In the genomic region with DNA sequence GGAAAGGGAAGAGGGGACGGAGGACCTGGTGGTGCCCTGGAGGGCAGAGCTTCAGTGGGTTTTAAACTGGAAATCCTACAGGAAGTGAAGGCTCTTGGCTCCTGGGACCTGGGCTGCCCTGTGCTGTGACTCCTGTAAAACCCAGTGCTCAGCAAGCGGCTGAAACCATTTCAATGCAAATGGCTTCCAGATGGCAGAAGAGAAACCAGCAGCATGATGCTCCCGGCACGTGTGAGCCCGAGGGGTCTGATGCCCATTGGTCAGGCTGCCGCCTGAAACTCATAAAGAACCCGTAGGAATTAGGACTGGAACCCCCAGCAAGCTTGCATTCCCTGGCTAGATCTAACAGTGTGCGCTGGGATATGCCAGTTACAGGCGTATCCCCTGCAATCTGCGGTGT, we compare ENCODE assay signal across 3 cellular contexts.
A peak's percentile ranks its signal among the peaks of the same experiment; 100 is the strongest.
TF ChIP-seq lines count a peak whose summit lies in the region.

No MANE protein-coding gene starts in this region.

TF ChIP-seq in SK-N-SH, 30 proteins besides CTCF, POLR2A, EP300 and RAD21:
- TF ChIP-seq, protein P1, sequence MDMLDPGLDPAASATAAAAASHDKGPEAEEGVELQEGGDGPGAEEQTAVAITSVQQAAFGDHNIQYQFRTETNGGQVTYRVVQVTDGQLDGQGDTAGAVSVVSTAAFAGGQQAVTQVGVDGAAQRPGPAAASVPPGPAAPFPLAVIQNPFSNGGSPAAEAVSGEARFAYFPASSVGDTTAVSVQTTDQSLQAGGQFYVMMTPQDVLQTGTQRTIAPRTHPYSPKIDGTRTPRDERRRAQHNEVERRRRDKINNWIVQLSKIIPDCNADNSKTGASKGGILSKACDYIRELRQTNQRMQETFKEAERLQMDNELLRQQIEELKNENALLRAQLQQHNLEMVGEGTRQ (IDR thresholded peaks at IDR 0.05; ENCODE audit: borderline replicate concordance, low read depth, low read length): no peak
- TF ChIP-seq RCOR1 (IDR thresholded peaks at IDR 0.05; ENCODE audit: low read length): 0 out of 2 replicates have a peak, but pooled peaks have one; percentile 10
- no peak for TF ChIP-seq NFIC (IDR thresholded peaks at IDR 0.05; ENCODE audit: borderline replicate concordance)
- no peak for TF ChIP-seq GABPA (IDR thresholded peaks at IDR 0.05; ENCODE audit: low read depth)
- no peak for TF ChIP-seq JUND (IDR thresholded peaks at IDR 0.05)
- no peak for TF ChIP-seq FOXM1 (IDR thresholded peaks at IDR 0.05; ENCODE audit: low read depth)
- no peak for TF ChIP-seq FOSL2 (IDR thresholded peaks at IDR 0.05; ENCODE audit: borderline replicate concordance, low read depth)

TF ChIP-seq in SK-N-SH treated with all-trans-retinoic acid at 6 μM for 48 hours, 23 proteins besides CTCF, POLR2A, EP300 and RAD21:
- TF ChIP-seq, protein P2, sequence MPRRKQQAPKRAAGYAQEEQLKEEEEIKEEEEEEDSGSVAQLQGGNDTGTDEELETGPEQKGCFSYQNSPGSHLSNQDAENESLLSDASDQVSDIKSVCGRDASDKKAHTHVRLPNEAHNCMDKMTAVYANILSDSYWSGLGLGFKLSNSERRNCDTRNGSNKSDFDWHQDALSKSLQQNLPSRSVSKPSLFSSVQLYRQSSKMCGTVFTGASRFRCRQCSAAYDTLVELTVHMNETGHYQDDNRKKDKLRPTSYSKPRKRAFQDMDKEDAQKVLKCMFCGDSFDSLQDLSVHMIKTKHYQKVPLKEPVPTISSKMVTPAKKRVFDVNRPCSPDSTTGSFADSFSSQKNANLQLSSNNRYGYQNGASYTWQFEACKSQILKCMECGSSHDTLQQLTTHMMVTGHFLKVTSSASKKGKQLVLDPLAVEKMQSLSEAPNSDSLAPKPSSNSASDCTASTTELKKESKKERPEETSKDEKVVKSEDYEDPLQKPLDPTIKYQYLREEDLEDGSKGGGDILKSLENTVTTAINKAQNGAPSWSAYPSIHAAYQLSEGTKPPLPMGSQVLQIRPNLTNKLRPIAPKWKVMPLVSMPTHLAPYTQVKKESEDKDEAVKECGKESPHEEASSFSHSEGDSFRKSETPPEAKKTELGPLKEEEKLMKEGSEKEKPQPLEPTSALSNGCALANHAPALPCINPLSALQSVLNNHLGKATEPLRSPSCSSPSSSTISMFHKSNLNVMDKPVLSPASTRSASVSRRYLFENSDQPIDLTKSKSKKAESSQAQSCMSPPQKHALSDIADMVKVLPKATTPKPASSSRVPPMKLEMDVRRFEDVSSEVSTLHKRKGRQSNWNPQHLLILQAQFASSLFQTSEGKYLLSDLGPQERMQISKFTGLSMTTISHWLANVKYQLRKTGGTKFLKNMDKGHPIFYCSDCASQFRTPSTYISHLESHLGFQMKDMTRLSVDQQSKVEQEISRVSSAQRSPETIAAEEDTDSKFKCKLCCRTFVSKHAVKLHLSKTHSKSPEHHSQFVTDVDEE (CRISPR knock-in tag; IDR thresholded peaks at IDR 0.05): no peak
- no peak for TF ChIP-seq ZC3H10 (CRISPR knock-in tag; IDR thresholded peaks at IDR 0.05)
- TF ChIP-seq ZNF70 (CRISPR knock-in tag; IDR thresholded peaks at IDR 0.05): no peak
- no peak for TF ChIP-seq ISL1 (CRISPR knock-in tag; IDR thresholded peaks at IDR 0.05)
- no peak for TF ChIP-seq CSDC2 (CRISPR knock-in tag; IDR thresholded peaks at IDR 0.05)
- TF ChIP-seq POU6F1 (CRISPR knock-in tag; IDR thresholded peaks at IDR 0.05; ENCODE audit: borderline replicate concordance, low read depth): no peak
- no peak for TF ChIP-seq TOX (CRISPR knock-in tag; IDR thresholded peaks at IDR 0.05; ENCODE audit: borderline replicate concordance)
- no peak for TF ChIP-seq ESRRG (CRISPR knock-in tag; IDR thresholded peaks at IDR 0.05)
- TF ChIP-seq, protein P3, sequence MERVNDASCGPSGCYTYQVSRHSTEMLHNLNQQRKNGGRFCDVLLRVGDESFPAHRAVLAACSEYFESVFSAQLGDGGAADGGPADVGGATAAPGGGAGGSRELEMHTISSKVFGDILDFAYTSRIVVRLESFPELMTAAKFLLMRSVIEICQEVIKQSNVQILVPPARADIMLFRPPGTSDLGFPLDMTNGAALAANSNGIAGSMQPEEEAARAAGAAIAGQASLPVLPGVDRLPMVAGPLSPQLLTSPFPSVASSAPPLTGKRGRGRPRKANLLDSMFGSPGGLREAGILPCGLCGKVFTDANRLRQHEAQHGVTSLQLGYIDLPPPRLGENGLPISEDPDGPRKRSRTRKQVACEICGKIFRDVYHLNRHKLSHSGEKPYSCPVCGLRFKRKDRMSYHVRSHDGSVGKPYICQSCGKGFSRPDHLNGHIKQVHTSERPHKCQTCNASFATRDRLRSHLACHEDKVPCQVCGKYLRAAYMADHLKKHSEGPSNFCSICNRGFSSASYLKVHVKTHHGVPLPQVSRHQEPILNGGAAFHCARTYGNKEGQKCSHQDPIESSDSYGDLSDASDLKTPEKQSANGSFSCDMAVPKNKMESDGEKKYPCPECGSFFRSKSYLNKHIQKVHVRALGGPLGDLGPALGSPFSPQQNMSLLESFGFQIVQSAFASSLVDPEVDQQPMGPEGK (CRISPR knock-in tag; IDR thresholded peaks at IDR 0.05; ENCODE audit: borderline replicate concordance): no peak
- no peak for TF ChIP-seq PPARA (CRISPR knock-in tag; IDR thresholded peaks at IDR 0.05; ENCODE audit: borderline replicate concordance)

TF ChIP-seq in WTC11, 78 proteins besides CTCF, POLR2A, EP300 and RAD21 (continued from another document):
- TF ChIP-seq E2F4 (CRISPR knock-in tag; IDR thresholded peaks at IDR 0.05; ENCODE audit: borderline replicate concordance, low read depth) (no peak), MAX (CRISPR knock-in tag; IDR thresholded peaks at IDR 0.05) (peak; percentile 82), JUN (CRISPR knock-in tag; IDR thresholded peaks at IDR 0.05) (no peak), ZNF138 (CRISPR knock-in tag; conservative IDR thresholded peaks at IDR 0.05) (no peak), ZBTB21 (CRISPR knock-in tag; IDR thresholded peaks at IDR 0.05; ENCODE audit: borderline replicate concordance) (no peak), ZNF425 (CRISPR knock-in tag; conservative IDR thresholded peaks at IDR 0.05) (no peak), CREM (CRISPR knock-in tag; IDR thresholded peaks at IDR 0.05) (no peak), MYBL2 (CRISPR knock-in tag; IDR thresholded peaks at IDR 0.05) (no peak), MXD4 (CRISPR knock-in tag; IDR thresholded peaks at IDR 0.05; ENCODE audit: borderline replicate concordance) (no peak), TCF7 (CRISPR knock-in tag; IDR thresholded peaks at IDR 0.05; ENCODE audit: low read depth) (no peak), ZNF317 (CRISPR knock-in tag; IDR thresholded peaks at IDR 0.05; ENCODE audit: borderline replicate concordance, low read depth) (no peak), ELF4 (CRISPR knock-in tag; IDR thresholded peaks at IDR 0.05; ENCODE audit: low read depth) (no peak), ZNF219 (CRISPR knock-in tag; IDR thresholded peaks at IDR 0.05; ENCODE audit: borderline replicate concordance) (no peak), GRHL2 (CRISPR knock-in tag; IDR thresholded peaks at IDR 0.05; ENCODE audit: insufficient replicate concordance, severe bottlenecking) (no peak), RELA (CRISPR knock-in tag; IDR thresholded peaks at IDR 0.05; ENCODE audit: borderline replicate concordance) (no peak), NR2C2 (CRISPR knock-in tag; IDR thresholded peaks at IDR 0.05) (no peak), PRRX2 (CRISPR knock-in tag; IDR thresholded peaks at IDR 0.05) (no peak), ZNF671 (CRISPR knock-in tag; IDR thresholded peaks at IDR 0.05) (no peak), SMAD4 (CRISPR knock-in tag; IDR thresholded peaks at IDR 0.05) (no peak), FOXK1 (CRISPR knock-in tag; IDR thresholded peaks at IDR 0.05) (no peak), NFYB (CRISPR knock-in tag; conservative IDR thresholded peaks at IDR 0.05; ENCODE audit: low read depth) (no peak), CBFB (CRISPR knock-in tag; IDR thresholded peaks at IDR 0.05; ENCODE audit: low read depth) (no peak), EMX1 (CRISPR knock-in tag; IDR thresholded peaks at IDR 0.05) (no peak), GTF2I (CRISPR knock-in tag; conservative IDR thresholded peaks at IDR 0.05) (no peak), USF1 (CRISPR knock-in tag; IDR thresholded peaks at IDR 0.05) (0 out of 2 replicates have a peak, but pooled peaks have one; percentile 34), FOXP4 (CRISPR knock-in tag; IDR thresholded peaks at IDR 0.05) (0 out of 2 replicates have a peak, but pooled peaks have one; percentile 59), TP53 (CRISPR knock-in tag; IDR thresholded peaks at IDR 0.05) (no peak), SP1 (CRISPR knock-in tag; conservative IDR thresholded peaks at IDR 0.05) (no peak), MLX (CRISPR knock-in tag; IDR thresholded peaks at IDR 0.05) (no peak)
- TF ChIP-seq, protein P4, sequence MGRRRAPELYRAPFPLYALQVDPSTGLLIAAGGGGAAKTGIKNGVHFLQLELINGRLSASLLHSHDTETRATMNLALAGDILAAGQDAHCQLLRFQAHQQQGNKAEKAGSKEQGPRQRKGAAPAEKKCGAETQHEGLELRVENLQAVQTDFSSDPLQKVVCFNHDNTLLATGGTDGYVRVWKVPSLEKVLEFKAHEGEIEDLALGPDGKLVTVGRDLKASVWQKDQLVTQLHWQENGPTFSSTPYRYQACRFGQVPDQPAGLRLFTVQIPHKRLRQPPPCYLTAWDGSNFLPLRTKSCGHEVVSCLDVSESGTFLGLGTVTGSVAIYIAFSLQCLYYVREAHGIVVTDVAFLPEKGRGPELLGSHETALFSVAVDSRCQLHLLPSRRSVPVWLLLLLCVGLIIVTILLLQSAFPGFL (CRISPR knock-in tag; IDR thresholded peaks at IDR 0.05; ENCODE audit: borderline replicate concordance): no peak
- TF ChIP-seq, protein P1 (CRISPR knock-in tag; IDR thresholded peaks at IDR 0.05): 0 out of 2 replicates have a peak, but pooled peaks have one; percentile 43
- TF ChIP-seq, protein P5, sequence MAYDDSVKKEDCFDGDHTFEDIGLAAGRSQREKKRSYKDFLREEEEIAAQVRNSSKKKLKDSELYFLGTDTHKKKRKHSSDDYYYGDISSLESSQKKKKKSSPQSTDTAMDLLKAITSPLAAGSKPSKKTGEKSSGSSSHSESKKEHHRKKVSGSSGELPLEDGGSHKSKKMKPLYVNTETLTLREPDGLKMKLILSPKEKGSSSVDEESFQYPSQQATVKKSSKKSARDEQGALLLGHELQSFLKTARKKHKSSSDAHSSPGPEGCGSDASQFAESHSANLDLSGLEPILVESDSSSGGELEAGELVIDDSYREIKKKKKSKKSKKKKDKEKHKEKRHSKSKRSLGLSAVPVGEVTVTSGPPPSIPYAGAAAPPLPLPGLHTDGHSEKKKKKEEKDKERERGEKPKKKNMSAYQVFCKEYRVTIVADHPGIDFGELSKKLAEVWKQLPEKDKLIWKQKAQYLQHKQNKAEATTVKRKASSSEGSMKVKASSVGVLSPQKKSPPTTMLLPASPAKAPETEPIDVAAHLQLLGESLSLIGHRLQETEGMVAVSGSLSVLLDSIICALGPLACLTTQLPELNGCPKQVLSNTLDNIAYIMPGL (CRISPR knock-in tag; IDR thresholded peaks at IDR 0.05): no peak
